In genomic region chr1:115258302-115258866, GRCh38 we compare ENCODE assay signal across 2 cellular contexts.
A peak's percentile ranks its signal among the peaks of the same experiment; 100 is the strongest.
TF ChIP-seq lines count a peak whose summit lies in the region.

No MANE protein-coding gene starts in this region.

TF ChIP-seq in IMR-90, 13 proteins besides CTCF, POLR2A, EP300 and RAD21 (continued from another document):
- TF ChIP-seq, protein P1, sequence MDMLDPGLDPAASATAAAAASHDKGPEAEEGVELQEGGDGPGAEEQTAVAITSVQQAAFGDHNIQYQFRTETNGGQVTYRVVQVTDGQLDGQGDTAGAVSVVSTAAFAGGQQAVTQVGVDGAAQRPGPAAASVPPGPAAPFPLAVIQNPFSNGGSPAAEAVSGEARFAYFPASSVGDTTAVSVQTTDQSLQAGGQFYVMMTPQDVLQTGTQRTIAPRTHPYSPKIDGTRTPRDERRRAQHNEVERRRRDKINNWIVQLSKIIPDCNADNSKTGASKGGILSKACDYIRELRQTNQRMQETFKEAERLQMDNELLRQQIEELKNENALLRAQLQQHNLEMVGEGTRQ (IDR thresholded peaks at IDR 0.05; ENCODE audit: low read depth, low read length), result no peak
- no peak for TF ChIP-seq MAFK (IDR thresholded peaks at IDR 0.05; ENCODE audit: low read depth, low read length)
- TF ChIP-seq BHLHE40 (IDR thresholded peaks at IDR 0.05; ENCODE audit: low read depth, low read length), result no peak
- TF ChIP-seq RFX5 (IDR thresholded peaks at IDR 0.05; ENCODE audit: low read depth, low read length), result no peak
- TF ChIP-seq RCOR1 (IDR thresholded peaks at IDR 0.05; ENCODE audit: insufficient replicate concordance, low read length), result peak; percentile 29
- TF ChIP-seq, protein P2, sequence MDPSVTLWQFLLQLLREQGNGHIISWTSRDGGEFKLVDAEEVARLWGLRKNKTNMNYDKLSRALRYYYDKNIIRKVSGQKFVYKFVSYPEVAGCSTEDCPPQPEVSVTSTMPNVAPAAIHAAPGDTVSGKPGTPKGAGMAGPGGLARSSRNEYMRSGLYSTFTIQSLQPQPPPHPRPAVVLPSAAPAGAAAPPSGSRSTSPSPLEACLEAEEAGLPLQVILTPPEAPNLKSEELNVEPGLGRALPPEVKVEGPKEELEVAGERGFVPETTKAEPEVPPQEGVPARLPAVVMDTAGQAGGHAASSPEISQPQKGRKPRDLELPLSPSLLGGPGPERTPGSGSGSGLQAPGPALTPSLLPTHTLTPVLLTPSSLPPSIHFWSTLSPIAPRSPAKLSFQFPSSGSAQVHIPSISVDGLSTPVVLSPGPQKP (IDR thresholded peaks at IDR 0.05; ENCODE audit: borderline replicate concordance, low read depth, low read length), result no peak
- no peak for TF ChIP-seq CEBPB (IDR thresholded peaks at IDR 0.05; ENCODE audit: low read depth, low read length)
- peak; percentile 66; the same call in 1 of the 2 replicates for TF ChIP-seq NFE2L2 (IDR thresholded peaks at IDR 0.05; ENCODE audit: low read depth, low read length)
- TF ChIP-seq MAZ (IDR thresholded peaks at IDR 0.05; ENCODE audit: borderline replicate concordance, low read depth, low read length), result peak; percentile 94

TF ChIP-seq in K562, 482 proteins besides CTCF, POLR2A, EP300 and RAD21 (continued from another document and continues in another):
- TF ChIP-seq, protein P3, sequence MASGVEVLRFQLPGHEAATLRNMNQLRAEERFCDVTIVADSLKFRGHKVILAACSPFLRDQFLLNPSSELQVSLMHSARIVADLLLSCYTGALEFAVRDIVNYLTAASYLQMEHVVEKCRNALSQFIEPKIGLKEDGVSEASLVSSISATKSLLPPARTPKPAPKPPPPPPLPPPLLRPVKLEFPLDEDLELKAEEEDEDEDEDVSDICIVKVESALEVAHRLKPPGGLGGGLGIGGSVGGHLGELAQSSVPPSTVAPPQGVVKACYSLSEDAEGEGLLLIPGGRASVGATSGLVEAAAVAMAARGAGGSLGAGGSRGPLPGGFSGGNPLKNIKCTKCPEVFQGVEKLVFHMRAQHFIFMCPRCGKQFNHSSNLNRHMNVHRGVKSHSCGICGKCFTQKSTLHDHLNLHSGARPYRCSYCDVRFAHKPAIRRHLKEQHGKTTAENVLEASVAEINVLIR (CRISPR knock-in tag; IDR thresholded peaks at IDR 0.05), result no peak
- TF ChIP-seq, protein P4, sequence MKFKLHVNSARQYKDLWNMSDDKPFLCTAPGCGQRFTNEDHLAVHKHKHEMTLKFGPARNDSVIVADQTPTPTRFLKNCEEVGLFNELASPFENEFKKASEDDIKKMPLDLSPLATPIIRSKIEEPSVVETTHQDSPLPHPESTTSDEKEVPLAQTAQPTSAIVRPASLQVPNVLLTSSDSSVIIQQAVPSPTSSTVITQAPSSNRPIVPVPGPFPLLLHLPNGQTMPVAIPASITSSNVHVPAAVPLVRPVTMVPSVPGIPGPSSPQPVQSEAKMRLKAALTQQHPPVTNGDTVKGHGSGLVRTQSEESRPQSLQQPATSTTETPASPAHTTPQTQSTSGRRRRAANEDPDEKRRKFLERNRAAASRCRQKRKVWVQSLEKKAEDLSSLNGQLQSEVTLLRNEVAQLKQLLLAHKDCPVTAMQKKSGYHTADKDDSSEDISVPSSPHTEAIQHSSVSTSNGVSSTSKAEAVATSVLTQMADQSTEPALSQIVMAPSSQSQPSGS (CRISPR knock-in tag; IDR thresholded peaks at IDR 0.05), result no peak
- TF ChIP-seq ZNF197 (CRISPR knock-in tag; IDR thresholded peaks at IDR 0.05; ENCODE audit: low read depth) (no peak), ILF3 (IDR thresholded peaks at IDR 0.05; ENCODE audit: borderline replicate concordance) (no peak), ZNF146 (CRISPR knock-in tag; IDR thresholded peaks at IDR 0.05; ENCODE audit: unreplicated experiment) (no peak), ZNF583 (CRISPR knock-in tag; IDR thresholded peaks at IDR 0.05) (no peak), ZNF175 (CRISPR knock-in tag; IDR thresholded peaks at IDR 0.05; ENCODE audit: low read depth) (no peak), ELK3 (CRISPR knock-in tag; IDR thresholded peaks at IDR 0.05) (no peak), MAFG (tag; conservative IDR thresholded peaks at IDR 0.05) (peak; percentile 37), CC2D1A (IDR thresholded peaks at IDR 0.05) (no peak), MCM5 (IDR thresholded peaks at IDR 0.05; ENCODE audit: low read depth) (no peak), KAT2B (IDR thresholded peaks at IDR 0.05; ENCODE audit: low read depth, low read length) (no peak), HCFC1 (IDR thresholded peaks at IDR 0.05; ENCODE audit: low read depth, low read length) (no peak), ZNF133 (CRISPR knock-in tag; IDR thresholded peaks at IDR 0.05) (no peak), BRD4 (IDR thresholded peaks at IDR 0.05) (no peak), KAT7 (CRISPR knock-in tag; IDR thresholded peaks at IDR 0.05; ENCODE audit: borderline replicate concordance) (no peak), GTF2A2 (tag; IDR thresholded peaks at IDR 0.05) (no peak), HSF4 (CRISPR knock-in tag; IDR thresholded peaks at IDR 0.05; ENCODE audit: borderline replicate concordance) (no peak), ZNF239 (CRISPR knock-in tag; IDR thresholded peaks at IDR 0.05) (no peak), ZNF224 (CRISPR knock-in tag; IDR thresholded peaks at IDR 0.05) (no peak), HOXB6 (CRISPR knock-in tag; IDR thresholded peaks at IDR 0.05; ENCODE audit: borderline replicate concordance) (no peak), FOXM1 (IDR thresholded peaks at IDR 0.05; ENCODE audit: low read depth) (no peak), FOXM1 (CRISPR knock-in tag; IDR thresholded peaks at IDR 0.05; ENCODE audit: low read depth) (no peak), ZNF444 (CRISPR knock-in tag; IDR thresholded peaks at IDR 0.05) (no peak), HDAC3 (IDR thresholded peaks at IDR 0.05; ENCODE audit: borderline replicate concordance, partially characterized antibody) (no peak)
- TF ChIP-seq, protein P5, sequence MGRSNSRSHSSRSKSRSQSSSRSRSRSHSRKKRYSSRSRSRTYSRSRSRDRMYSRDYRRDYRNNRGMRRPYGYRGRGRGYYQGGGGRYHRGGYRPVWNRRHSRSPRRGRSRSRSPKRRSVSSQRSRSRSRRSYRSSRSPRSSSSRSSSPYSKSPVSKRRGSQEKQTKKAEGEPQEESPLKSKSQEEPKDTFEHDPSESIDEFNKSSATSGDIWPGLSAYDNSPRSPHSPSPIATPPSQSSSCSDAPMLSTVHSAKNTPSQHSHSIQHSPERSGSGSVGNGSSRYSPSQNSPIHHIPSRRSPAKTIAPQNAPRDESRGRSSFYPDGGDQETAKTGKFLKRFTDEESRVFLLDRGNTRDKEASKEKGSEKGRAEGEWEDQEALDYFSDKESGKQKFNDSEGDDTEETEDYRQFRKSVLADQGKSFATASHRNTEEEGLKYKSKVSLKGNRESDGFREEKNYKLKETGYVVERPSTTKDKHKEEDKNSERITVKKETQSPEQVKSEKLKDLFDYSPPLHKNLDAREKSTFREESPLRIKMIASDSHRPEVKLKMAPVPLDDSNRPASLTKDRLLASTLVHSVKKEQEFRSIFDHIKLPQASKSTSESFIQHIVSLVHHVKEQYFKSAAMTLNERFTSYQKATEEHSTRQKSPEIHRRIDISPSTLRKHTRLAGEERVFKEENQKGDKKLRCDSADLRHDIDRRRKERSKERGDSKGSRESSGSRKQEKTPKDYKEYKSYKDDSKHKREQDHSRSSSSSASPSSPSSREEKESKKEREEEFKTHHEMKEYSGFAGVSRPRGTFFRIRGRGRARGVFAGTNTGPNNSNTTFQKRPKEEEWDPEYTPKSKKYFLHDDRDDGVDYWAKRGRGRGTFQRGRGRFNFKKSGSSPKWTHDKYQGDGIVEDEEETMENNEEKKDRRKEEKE (IDR thresholded peaks at IDR 0.05; ENCODE audit: borderline replicate concordance in 1 of 2, control insufficient read depth in 1 of 2, low read depth in 2 of 2, low read length in 1 of 2), result no peak
- TF ChIP-seq, protein P6, sequence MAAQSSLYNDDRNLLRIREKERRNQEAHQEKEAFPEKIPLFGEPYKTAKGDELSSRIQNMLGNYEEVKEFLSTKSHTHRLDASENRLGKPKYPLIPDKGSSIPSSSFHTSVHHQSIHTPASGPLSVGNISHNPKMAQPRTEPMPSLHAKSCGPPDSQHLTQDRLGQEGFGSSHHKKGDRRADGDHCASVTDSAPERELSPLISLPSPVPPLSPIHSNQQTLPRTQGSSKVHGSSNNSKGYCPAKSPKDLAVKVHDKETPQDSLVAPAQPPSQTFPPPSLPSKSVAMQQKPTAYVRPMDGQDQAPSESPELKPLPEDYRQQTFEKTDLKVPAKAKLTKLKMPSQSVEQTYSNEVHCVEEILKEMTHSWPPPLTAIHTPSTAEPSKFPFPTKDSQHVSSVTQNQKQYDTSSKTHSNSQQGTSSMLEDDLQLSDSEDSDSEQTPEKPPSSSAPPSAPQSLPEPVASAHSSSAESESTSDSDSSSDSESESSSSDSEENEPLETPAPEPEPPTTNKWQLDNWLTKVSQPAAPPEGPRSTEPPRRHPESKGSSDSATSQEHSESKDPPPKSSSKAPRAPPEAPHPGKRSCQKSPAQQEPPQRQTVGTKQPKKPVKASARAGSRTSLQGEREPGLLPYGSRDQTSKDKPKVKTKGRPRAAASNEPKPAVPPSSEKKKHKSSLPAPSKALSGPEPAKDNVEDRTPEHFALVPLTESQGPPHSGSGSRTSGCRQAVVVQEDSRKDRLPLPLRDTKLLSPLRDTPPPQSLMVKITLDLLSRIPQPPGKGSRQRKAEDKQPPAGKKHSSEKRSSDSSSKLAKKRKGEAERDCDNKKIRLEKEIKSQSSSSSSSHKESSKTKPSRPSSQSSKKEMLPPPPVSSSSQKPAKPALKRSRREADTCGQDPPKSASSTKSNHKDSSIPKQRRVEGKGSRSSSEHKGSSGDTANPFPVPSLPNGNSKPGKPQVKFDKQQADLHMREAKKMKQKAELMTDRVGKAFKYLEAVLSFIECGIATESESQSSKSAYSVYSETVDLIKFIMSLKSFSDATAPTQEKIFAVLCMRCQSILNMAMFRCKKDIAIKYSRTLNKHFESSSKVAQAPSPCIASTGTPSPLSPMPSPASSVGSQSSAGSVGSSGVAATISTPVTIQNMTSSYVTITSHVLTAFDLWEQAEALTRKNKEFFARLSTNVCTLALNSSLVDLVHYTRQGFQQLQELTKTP (IDR thresholded peaks at IDR 0.05; ENCODE audit: low read depth in 1 of 2, partially characterized antibody in 2 of 2), result no peak
- TF ChIP-seq, protein P7, sequence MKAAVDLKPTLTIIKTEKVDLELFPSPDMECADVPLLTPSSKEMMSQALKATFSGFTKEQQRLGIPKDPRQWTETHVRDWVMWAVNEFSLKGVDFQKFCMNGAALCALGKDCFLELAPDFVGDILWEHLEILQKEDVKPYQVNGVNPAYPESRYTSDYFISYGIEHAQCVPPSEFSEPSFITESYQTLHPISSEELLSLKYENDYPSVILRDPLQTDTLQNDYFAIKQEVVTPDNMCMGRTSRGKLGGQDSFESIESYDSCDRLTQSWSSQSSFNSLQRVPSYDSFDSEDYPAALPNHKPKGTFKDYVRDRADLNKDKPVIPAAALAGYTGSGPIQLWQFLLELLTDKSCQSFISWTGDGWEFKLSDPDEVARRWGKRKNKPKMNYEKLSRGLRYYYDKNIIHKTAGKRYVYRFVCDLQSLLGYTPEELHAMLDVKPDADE (conservative IDR thresholded peaks at IDR 0.05; ENCODE audit: control insufficient read depth, low read depth, low read length), result no peak
- TF ChIP-seq, protein P8, sequence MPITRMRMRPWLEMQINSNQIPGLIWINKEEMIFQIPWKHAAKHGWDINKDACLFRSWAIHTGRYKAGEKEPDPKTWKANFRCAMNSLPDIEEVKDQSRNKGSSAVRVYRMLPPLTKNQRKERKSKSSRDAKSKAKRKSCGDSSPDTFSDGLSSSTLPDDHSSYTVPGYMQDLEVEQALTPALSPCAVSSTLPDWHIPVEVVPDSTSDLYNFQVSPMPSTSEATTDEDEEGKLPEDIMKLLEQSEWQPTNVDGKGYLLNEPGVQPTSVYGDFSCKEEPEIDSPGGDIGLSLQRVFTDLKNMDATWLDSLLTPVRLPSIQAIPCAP (CRISPR knock-in tag; IDR thresholded peaks at IDR 0.05; ENCODE audit: borderline replicate concordance), result no peak
- TF ChIP-seq, protein P9, sequence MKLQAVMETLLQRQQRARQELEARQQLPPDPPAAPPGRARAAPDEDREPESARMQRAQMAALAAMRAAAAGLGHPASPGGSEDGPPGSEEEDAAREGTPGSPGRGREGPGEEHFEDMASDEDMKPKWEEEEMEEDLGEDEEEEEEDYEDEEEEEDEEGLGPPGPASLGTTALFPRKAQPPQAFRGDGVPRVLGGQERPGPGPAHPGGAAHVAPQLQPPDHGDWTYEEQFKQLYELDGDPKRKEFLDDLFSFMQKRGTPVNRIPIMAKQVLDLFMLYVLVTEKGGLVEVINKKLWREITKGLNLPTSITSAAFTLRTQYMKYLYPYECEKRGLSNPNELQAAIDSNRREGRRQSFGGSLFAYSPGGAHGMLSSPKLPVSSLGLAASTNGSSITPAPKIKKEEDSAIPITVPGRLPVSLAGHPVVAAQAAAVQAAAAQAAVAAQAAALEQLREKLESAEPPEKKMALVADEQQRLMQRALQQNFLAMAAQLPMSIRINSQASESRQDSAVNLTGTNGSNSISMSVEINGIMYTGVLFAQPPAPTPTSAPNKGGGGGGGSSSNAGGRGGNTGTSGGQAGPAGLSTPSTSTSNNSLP (IDR thresholded peaks at IDR 0.05; ENCODE audit: borderline replicate concordance, low read depth, low read length), result no peak
- TF ChIP-seq, protein P10, sequence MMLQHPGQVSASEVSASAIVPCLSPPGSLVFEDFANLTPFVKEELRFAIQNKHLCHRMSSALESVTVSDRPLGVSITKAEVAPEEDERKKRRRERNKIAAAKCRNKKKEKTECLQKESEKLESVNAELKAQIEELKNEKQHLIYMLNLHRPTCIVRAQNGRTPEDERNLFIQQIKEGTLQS (IDR thresholded peaks at IDR 0.05), result peak; percentile 75
- TF ChIP-seq, protein P10 (CRISPR knock-in tag; conservative IDR thresholded peaks at IDR 0.05), result no peak
- TF ChIP-seq, protein P11, sequence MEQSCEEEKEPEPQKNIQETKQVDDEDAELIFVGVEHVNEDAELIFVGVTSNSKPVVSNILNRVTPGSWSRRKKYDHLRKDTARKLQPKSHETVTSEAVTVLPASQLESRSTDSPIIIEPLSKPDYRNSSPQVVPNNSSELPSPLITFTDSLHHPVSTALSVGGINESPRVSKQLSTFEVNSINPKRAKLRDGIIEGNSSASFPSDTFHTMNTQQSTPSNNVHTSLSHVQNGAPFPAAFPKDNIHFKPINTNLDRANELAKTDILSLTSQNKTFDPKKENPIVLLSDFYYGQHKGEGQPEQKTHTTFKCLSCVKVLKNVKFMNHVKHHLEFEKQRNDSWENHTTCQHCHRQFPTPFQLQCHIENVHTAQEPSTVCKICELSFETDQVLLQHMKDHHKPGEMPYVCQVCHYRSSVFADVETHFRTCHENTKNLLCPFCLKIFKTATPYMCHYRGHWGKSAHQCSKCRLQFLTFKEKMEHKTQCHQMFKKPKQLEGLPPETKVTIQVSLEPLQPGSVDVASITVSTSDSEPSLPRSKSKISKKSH (CRISPR knock-in tag; IDR thresholded peaks at IDR 0.05), result no peak
